Comparison of ENCODE assay signal across 24 cellular contexts in genomic region chr1:226302731-226303130, GRCh38. TPM values are rescaled to one million over a fixed set of nuclear protein-coding genes. Genes with fewer than 3 reads are reported as not detected.
DNase-seq lines count a peak whose midpoint lies in the region; ATAC-seq, FAIRE-seq and TF ChIP-seq lines count a peak whose summit lies in the region.
"Had no signal": no experiment of that assay in that cellular context is flagged by ENCODE, and none has a peak within 500 bp of the region (broad histone marks: within the 10 kb centered on the region; RNA-seq: fewer than 3 reads in every experiment).

No MANE protein-coding gene starts in this region.

- H3K9me2 ChIP-seq in Loucy (replicated peaks; ENCODE audit: low read depth, low read length), result no peaks in the 10 kb centered on the region

- no peak overlapping the region for H2AFZ ChIP-seq in Loucy (ENCODE audit: low read length)

- H3K4me1 ChIP-seq in cardiac muscle cell (ENCODE audit: low read depth), result peaks cover 3% of the 10 kb centered on the region
- H3K4me1 ChIP-seq in Loucy (ENCODE audit: insufficient read depth, low read length, poor library complexity, severe bottlenecking), result peaks cover 51% of the 10 kb centered on the region

- H3K4me3 ChIP-seq in cardiac muscle cell (no peak overlapping the region), Loucy (ENCODE audit: low read length, poor library complexity, severe bottlenecking) (no peak overlapping the region)
- H3K4me3 ChIP-seq: BLaER1 treated with 17β-estradiol and CSF1 and Interleukin-3, amounts not matched to agents 10 nM and 100 nM had no signal

- H3K79me2 ChIP-seq in Loucy (ENCODE audit: insufficient read depth, low read length), result peaks cover 82% of the 10 kb centered on the region

- ATAC-seq in left ventricle myocardium superior, result no peak
- ATAC-seq: HCT116, Panc1 had no signal

- H3K27me3 ChIP-seq in cardiac muscle cell (no peaks in the 10 kb centered on the region), Loucy (ENCODE audit: insufficient read depth, low read length, poor library complexity, severe bottlenecking) (no peaks in the 10 kb centered on the region)
- H3K27me3 ChIP-seq: BLaER1 treated with 17β-estradiol and CSF1 and Interleukin-3, amounts not matched to agents 10 nM and 100 nM had no signal

- intact Hi-C loops in left ventricle myocardium superior (cut with micrococcal nuclease), result no loop called here

- H3K9ac ChIP-seq in Loucy (ENCODE audit: low read depth, low read length, poor library complexity, severe bottlenecking), result no peak overlapping the region
- H3K9ac ChIP-seq: BLaER1 treated with 17β-estradiol and CSF1 and Interleukin-3, amounts not matched to agents 10 nM and 100 nM had no signal

- TF ChIP-seq CTCF in cardiac muscle cell (IDR thresholded peaks at IDR 0.05; ENCODE audit: low read depth, low read length), result no peak
- no peak for TF ChIP-seq CTCF in GM20000 (IDR thresholded peaks at IDR 0.05; ENCODE audit: extremely low read depth, missing control alignments)
- no peak for TF ChIP-seq CTCF in Loucy (conservative IDR thresholded peaks at IDR 0.05; ENCODE audit: low read length)

- H4K20me1 ChIP-seq in Loucy (ENCODE audit: insufficient read depth, low read length, poor library complexity, severe bottlenecking), result peaks cover 26% of the 10 kb centered on the region

- H3K36me3 ChIP-seq in cardiac muscle cell, result peaks cover 12% of the 10 kb centered on the region
- H3K36me3 ChIP-seq in Loucy (ENCODE audit: insufficient read depth, low read length), result peaks cover 19% of the 10 kb centered on the region; the same call in 1 of the 2 replicates

- H3F3A ChIP-seq in Loucy (ENCODE audit: low read depth), result no peaks in the 10 kb centered on the region

- no peak for DNase-seq in cardiac muscle cell (ENCODE audit: low read depth in 1 of 2, low spot score in 1 of 2)
- DNase-seq in left ventricle myocardium superior, result no peak
- DNase-seq in GM20000 (ENCODE audit: low spot score), result peak; percentile 13
- no peak for DNase-seq in frontal cortex (ENCODE audit: low spot score in 2 of 2)
- no peak for DNase-seq in NCI-H1105 treated with DMSO at 0.1 percent for 48 hours (lab: John Stamatoyannopoulos, UW)
- no peak for DNase-seq in kidney glomerular epithelial cell (lab: John Stamatoyannopoulos, UW)
- DNase-seq in pons (ENCODE audit: low spot score), result no peak
- DNase-seq: AML-193; CD4-positive, alpha-beta T cell; DMS53; Kasumi-1; NCI-H1417; NCI-H1694; NCI-H2081; NCI-H2227 treated with DMSO at 0.1 percent for 48 hours; NCI-H526 treated with DMSO at 0.1 percent for 48 hours; SHP77; T-helper 1 cell had no signal

- peak overlapping the region; percentile 89 for H3K4me2 ChIP-seq in Loucy (ENCODE audit: low read depth, low read length, poor library complexity, severe bottlenecking)

- FAIRE-seq in frontal cortex (lab: Jason Lieb, UNC), result no peak
- FAIRE-seq: GM12892 had no signal

- peak overlapping the region; percentile 32 for H3K27ac ChIP-seq in cardiac muscle cell
- H3K27ac ChIP-seq: BLaER1 treated with 17β-estradiol and CSF1 and Interleukin-3, amounts not matched to agents 10 nM and 100 nM; RWPE1 had no signal

- H3K9me3 ChIP-seq in cardiac muscle cell (ENCODE audit: low read depth) (no peaks in the 10 kb centered on the region), Loucy (ENCODE audit: insufficient read depth, low read depth, low read length) (no peaks in the 10 kb centered on the region)
- H3K9me3 ChIP-seq: BLaER1 treated with 17β-estradiol and CSF1 and Interleukin-3, amounts not matched to agents 10 nM and 100 nM had no signal

RNA-seq across cellular contexts. Expression of gene LIN9, which starts 6.2 kb away (rescaled TPM):
- total RNA-seq in cardiac muscle cell (11.3 and 12.6 TPM in 2 replicates), left ventricle myocardium superior (20.4 TPM), frontal cortex (23.2 TPM)
- polyA plus RNA-seq in cardiac muscle cell, result 9.7 and 16.6 TPM in 2 replicates
